ENCODE assay signal across 1 cellular context in genomic region chr15:45197512-45197911, GRCh38.
TF ChIP-seq lines count a peak whose summit lies in the region.

No MANE protein-coding gene starts in this region.

TF ChIP-seq in endothelial cell of umbilical vein, 7 proteins besides CTCF, POLR2A, EP300 and RAD21 (continued from another document):
- TF ChIP-seq MAX (IDR thresholded peaks at IDR 0.05; ENCODE audit: insufficient read depth, insufficient read length), result no peak
- no peak for TF ChIP-seq JUN (IDR thresholded peaks at IDR 0.05; ENCODE audit: borderline replicate concordance, insufficient read depth, insufficient read length, low read depth)
- no peak for TF ChIP-seq EZH2 (IDR thresholded peaks at IDR 0.05; ENCODE audit: borderline replicate concordance, low read depth, low read length, severe bottlenecking)
- TF ChIP-seq POLR2AphosphoS5 (IDR thresholded peaks at IDR 0.05; ENCODE audit: insufficient read depth, low read depth, low read length), result no peak
- no peak for TF ChIP-seq GATA2 (IDR thresholded peaks at IDR 0.05; ENCODE audit: insufficient read depth, insufficient read length, low read depth, low read length)
